ENCODE assay signal across 8 cellular contexts in the genomic region with DNA sequence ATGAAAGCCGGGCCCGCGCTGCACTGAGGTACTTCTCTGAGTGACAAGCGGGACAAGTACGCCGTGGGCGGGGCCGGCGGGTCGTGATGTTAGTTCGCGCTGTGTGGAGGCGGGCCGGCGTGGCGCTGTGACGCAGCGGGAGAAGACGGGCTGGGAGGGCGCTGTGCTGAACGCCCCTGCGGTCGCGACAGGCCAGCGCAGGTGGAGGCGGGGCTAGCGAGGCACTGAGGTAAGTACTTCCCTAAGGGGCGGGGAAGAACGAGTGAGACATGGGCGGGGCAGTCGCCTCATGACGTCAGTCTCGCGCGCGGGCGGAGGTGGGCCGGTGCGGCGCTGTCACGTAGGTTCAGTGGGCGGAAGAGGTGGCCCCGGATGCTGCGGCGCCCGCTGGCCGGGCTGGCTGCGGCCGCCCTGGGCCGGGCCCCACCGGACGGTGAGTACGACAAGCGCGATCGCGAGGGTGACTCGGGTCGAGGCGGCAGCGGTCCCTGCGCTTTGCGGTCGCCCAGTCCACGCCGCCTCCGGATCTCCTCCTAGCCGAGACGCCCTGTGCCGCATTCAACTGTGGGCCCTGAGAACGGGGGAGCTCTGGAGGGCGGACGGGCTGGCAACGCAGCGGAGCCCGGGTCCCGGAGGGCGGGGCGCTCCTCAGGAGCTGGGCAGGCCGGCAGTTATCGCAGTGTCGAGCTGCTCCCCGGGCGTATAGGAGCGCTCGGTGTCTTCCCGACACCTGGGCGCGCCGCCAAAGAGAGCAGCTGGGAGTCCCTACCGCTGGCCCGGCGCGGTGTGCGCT. TPM values are rescaled to one million over a fixed set of nuclear protein-coding genes. Genes with fewer than 3 reads are reported as not detected.
A peak's percentile ranks its signal among the peaks of the same experiment; 100 is the strongest.
DNase-seq lines count a peak whose midpoint lies in the region; ATAC-seq, FAIRE-seq and TF ChIP-seq lines count a peak whose summit lies in the region.

A gene with protein sequence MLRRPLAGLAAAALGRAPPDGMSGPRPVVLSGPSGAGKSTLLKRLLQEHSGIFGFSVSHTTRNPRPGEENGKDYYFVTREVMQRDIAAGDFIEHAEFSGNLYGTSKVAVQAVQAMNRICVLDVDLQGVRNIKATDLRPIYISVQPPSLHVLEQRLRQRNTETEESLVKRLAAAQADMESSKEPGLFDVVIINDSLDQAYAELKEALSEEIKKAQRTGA (plus strand): TSS at position 349 of the 793 bp plus-strand sequence. CDS start 24 bp downstream, at position 373.

- peak within 1 kb of the TSS; percentile 95 for H3K4me2 ChIP-seq in HepG2 (ENCODE audit: low read depth, low read length)

- peak within 1 kb of the TSS; percentile 62 for H2AFZ ChIP-seq in HepG2 (ENCODE audit: low read length)

- POLR2A ChIA-PET in HepG2 (lab: Yijun Ruan, JAX) = interaction anchor here (1.3 to 5.6 kb wide), 3 partner anchors 10 to 25 kb away, joined by 11 to 38 read pairs (median 11); a partner anchor contains a TSS

- 0 out of 2 replicates have a peak, but pooled peaks have one; percentile 26 for TF ChIP-seq RAD21 in HepG2 (CRISPR knock-in tag; IDR thresholded peaks at IDR 0.05)

- peak within 1 kb of the TSS; percentile 91 to 96 (median 94) for H3K4me3 Mint-ChIP-seq in CD4-positive, CD25-positive, alpha-beta regulatory T cell

- no peaks in the 10 kb centered on the region for H3K36me3 ChIP-seq in CD4-positive, CD25-positive, alpha-beta regulatory T cell (ENCODE audit: control insufficient read depth, insufficient read depth, low read length)
- H3K36me3 ChIP-seq in HepG2 (replicated peaks in 1 of 2; ENCODE audit: control insufficient read depth in 1 of 2, insufficient read depth in 2 of 2, low read length in 2 of 2) = peaks cover under 1 to 2% of the 10 kb centered on the region in 2 experiments; a peak in 3 of 5 replicates

- in situ Hi-C loops in HepG2 (cut with HindIII; ENCODE audit: extremely low pct_ligation_motif_present, low pct_unique_long_range_greater_than_20kb) = loop anchor here (5.0 kb wide), 1 partner anchor 37 kb away; no protein-coding TSS in a partner anchor

- H3K4me1 ChIP-seq in CD4-positive, CD25-positive, alpha-beta regulatory T cell (ENCODE audit: control insufficient read depth, insufficient read depth, low read length, poor library complexity, severe bottlenecking) = peaks cover 45% of the 10 kb centered on the region
- H3K4me1 ChIP-seq in HepG2 (ENCODE audit: insufficient read depth, low read length) = peaks cover 42% of the 10 kb centered on the region

- TF ChIP-seq EP300 in HepG2 (IDR thresholded peaks at IDR 0.05; ENCODE audit: low read depth in 2 of 2, low read length in 2 of 2) (no peak), HepG2 (CRISPR knock-in tag; IDR thresholded peaks at IDR 0.05; ENCODE audit: borderline replicate concordance) (no peak)

- intact Hi-C loops in HepG2 (cut with micrococcal nuclease; ENCODE audit: unreplicated experiment) = loop anchor here (1.0 to 2.0 kb wide), 3 partner anchors 9 to 29 kb away; no protein-coding TSS in a partner anchor

- peak within 1 kb of the TSS; percentile 98 to 100 (median 99) for H3K27ac Mint-ChIP-seq in CD4-positive, CD25-positive, alpha-beta regulatory T cell

- H3K79me2 ChIP-seq in HepG2 (ENCODE audit: insufficient read depth, low read length) = peaks cover 46% of the 10 kb centered on the region

- peaks cover 17% of the 10 kb centered on the region; the same call in 1 of the 2 replicates for H4K20me1 ChIP-seq in HepG2 (ENCODE audit: insufficient read depth, low read length)

- peak; percentile 83 for TF ChIP-seq CTCF in HepG2 (CRISPR knock-in tag; IDR thresholded peaks at IDR 0.05)

- peak within 1 kb of the TSS; percentile 97 for H3K9ac ChIP-seq in HepG2 (ENCODE audit: insufficient read depth, low read depth, low read length)

- peak within 1 kb of the TSS; percentile 77 for H3K4me3 ChIP-seq in CD4-positive, CD25-positive, alpha-beta regulatory T cell (ENCODE audit: low read depth, low read length)
- H3K4me3 ChIP-seq in HepG2 (replicated peaks in 1 of 3; ENCODE audit: insufficient read depth in 1 of 3, low read depth in 2 of 3, low read length in 3 of 3) = peak within 1 kb of the TSS; percentile 94 to 98 (median 96)

- H3K9me3 ChIP-seq in CD4-positive, CD25-positive, alpha-beta regulatory T cell (ENCODE audit: control insufficient read depth in 2 of 2, low read length in 2 of 2) = no peaks in the 10 kb centered on the region
- no peaks in the 10 kb centered on the region for H3K9me3 ChIP-seq in HepG2 (ENCODE audit: low read length)

- no peaks in the 10 kb centered on the region for H3K36me3 Mint-ChIP-seq in CD4-positive, CD25-positive, alpha-beta regulatory T cell

- peak; percentile 100 for DNase-seq in CD4-positive, CD25-positive, alpha-beta regulatory T cell
- DNase-seq in NCI-H82 (lab: John Stamatoyannopoulos, UW) (peak; percentile 100), dermis microvascular lymphatic vessel endothelial cell (ENCODE audit: low read depth in 2 of 2) (peak; percentile 98 to 100), HepG2 (ENCODE audit: low spot score) (peak; percentile 96)
- peak; percentile 100 for DNase-seq in activated CD4-positive, alpha-beta T cell treated with anti-CD3 and anti-CD28 coated beads, Interleukin-2, amount 50 U/mL, for 48 hours
- peak; percentile 100 for DNase-seq in stimulated activated CD4-positive, alpha-beta T cell treated with anti-CD3 and anti-CD28 coated beads, Interleukin-4, amount 100 ng/mL, for 1 hour

- WGBS in HepG2 (ENCODE audit: low lambda C conversion rate) = under 1% methylated on average over 18 of the region's 95 CpGs

- peaks cover 0 to 46% (median 20%) of the 10 kb centered on the region in 4 donors for H3K4me1 Mint-ChIP-seq in CD4-positive, CD25-positive, alpha-beta regulatory T cell

- ATAC-seq in CD4-positive, CD25-positive, alpha-beta regulatory T cell (ENCODE audit: low read depth in 2 of 2) = peak; percentile 90 to 91
- ATAC-seq in GM19438 (IDR thresholded peaks at IDR 0.05; ENCODE audit: low read depth, unreplicated experiment) (peak; percentile 83), HG03575 (IDR thresholded peaks at IDR 0.05; ENCODE audit: extremely low read depth, insufficient number of reproducible peaks, low FRiP score, unreplicated experiment) (peak; percentile 92), HepG2 (peak; percentile 90)

- H3K9me3 Mint-ChIP-seq in CD4-positive, CD25-positive, alpha-beta regulatory T cell = no peaks in the 10 kb centered on the region

- H3K27ac ChIP-seq in CD4-positive, CD25-positive, alpha-beta regulatory T cell (ENCODE audit: insufficient read depth, low read length, poor library complexity, severe bottlenecking) = peak within 1 kb of the TSS; percentile 98
- peak within 1 kb of the TSS; percentile 75 for H3K27ac ChIP-seq in HepG2 (ENCODE audit: extremely low read length, insufficient read depth, low read length)

- H3K27me3 ChIP-seq in CD4-positive, CD25-positive, alpha-beta regulatory T cell (ENCODE audit: control insufficient read depth, insufficient read depth, low read length) = peaks cover 2% of the 10 kb centered on the region
- H3K27me3 ChIP-seq in HepG2 (ENCODE audit: control insufficient read depth in 1 of 2, insufficient read depth in 2 of 2, low read length in 2 of 2) = no peaks in the 10 kb centered on the region; a peak in 1 of 5 replicates

- BruUV-seq in HepG2 (replicated peaks; lab: Mats Ljungman, UMichigan) = TSS peak; percentile 81

- peak; percentile 86 for FAIRE-seq in HepG2 (lab: Jason Lieb, UNC)

- CTCF ChIA-PET in HepG2 (lab: Yijun Ruan, JAX; ENCODE audit: low intra/inter-chr PET ratio, low total read pairs) = interaction anchor here (0.7 kb wide), 1 partner anchor 25 kb away, joined by 3 read pairs; a partner anchor contains a TSS

- peaks cover 41% of the 10 kb centered on the region for H3K27me3 Mint-ChIP-seq in CD4-positive, CD25-positive, alpha-beta regulatory T cell

- peak in 1 of 2 experiments; percentile 92; a peak in 2 of 4 replicates for TF ChIP-seq POLR2A in HepG2 (IDR thresholded peaks at IDR 0.05; ENCODE audit: insufficient read depth in 1 of 2, low read depth in 2 of 2, low read length in 2 of 2)

RNA-seq across cellular contexts. Expression of the gene that starts here (rescaled TPM):
- total RNA-seq in CD4-positive, CD25-positive, alpha-beta regulatory T cell = 270 TPM
- polyA plus RNA-seq in CD4-positive, CD25-positive, alpha-beta regulatory T cell = 100 to 1,000 TPM; 329 to 413 (median 371) TPM
- total RNA-seq in dermis microvascular lymphatic vessel endothelial cell = 718 and 833 TPM in 2 replicates
- 82.7 and 116 TPM in 2 replicates for total RNA-seq in HepG2 (2016; rRNA removed; fragmentation: Illumina TruSeq; extraction: Trizol)
- total RNA-seq in HepG2 (2016; cell fraction: cytosol; rRNA removed; fragmentation: Illumina TruSeq; extraction: Trizol; ENCODE audit: low read depth) = 772 and 776 TPM in 2 replicates
- total RNA-seq in HepG2 (2016; cell fraction: insoluble cytoplasmic fraction; rRNA removed; fragmentation: Illumina TruSeq; extraction: Trizol) = 78.9 and 120 TPM in 2 replicates
- 448 and 476 TPM in 2 replicates for total RNA-seq in HepG2 (2016; cell fraction: membrane; rRNA removed; fragmentation: Illumina TruSeq; extraction: Trizol)
- total RNA-seq in HepG2 (2016; cell fraction: nucleus; rRNA removed; fragmentation: Illumina TruSeq; extraction: Trizol) = 51.4 and 56.9 TPM in 2 replicates
- polyA plus RNA-seq in HepG2 (2011; rRNA removed) = 154 and 205 TPM in 2 replicates
- 228 and 301 TPM in 2 replicates for polyA plus RNA-seq in HepG2 (2011; cell fraction: cytosol; rRNA removed)
- polyA plus RNA-seq in HepG2 (2011; cell fraction: nucleus; rRNA removed) = 387 and 492 TPM in 2 replicates
- polyA plus RNA-seq in HepG2 (2012) = 58.4 and 85.4 TPM in 2 replicates
- 764 and 775 TPM in 2 replicates for polyA plus RNA-seq in HepG2 (2016; cell fraction: cytosol; fragmentation: Illumina TruSeq; extraction: Trizol; ENCODE audit: low read depth)
- 78.9 and 87.4 TPM in 2 replicates for polyA plus RNA-seq in HepG2 (2016; cell fraction: insoluble cytoplasmic fraction; fragmentation: Illumina TruSeq; extraction: Trizol; ENCODE audit: low read depth)
- 402 and 423 TPM in 2 replicates for polyA plus RNA-seq in HepG2 (2016; cell fraction: membrane; fragmentation: Illumina TruSeq; extraction: Trizol; ENCODE audit: low read depth)
- 119 and 120 TPM in 2 replicates for polyA plus RNA-seq in HepG2 (2016; cell fraction: nucleus; fragmentation: Illumina TruSeq; extraction: Trizol; ENCODE audit: insufficient read depth, low read depth)
- 81.2 and 86.5 TPM in 2 replicates for polyA minus RNA-seq in HepG2 (2011; rRNA and poly(A)+ RNA removed; ENCODE audit: low replicate concordance)
- polyA minus RNA-seq in HepG2 (2011; cell fraction: cytosol; rRNA and poly(A)+ RNA removed) = 31.2 and 41.7 TPM in 2 replicates
- polyA minus RNA-seq in HepG2 (2011; cell fraction: nucleus; rRNA and poly(A)+ RNA removed) = 52.1 and 60.5 TPM in 2 replicates

Comparison
In these comparisons a context has a peak if more than half of its experiments do, and no peak if none do; other contexts are left out.
1. Peak in every context shown above with its lines: DNase-seq, ATAC-seq, H3K4me3 ChIP-seq and H3K27ac ChIP-seq.